20 cellular contexts compared by ENCODE assay signal in the genomic region with DNA sequence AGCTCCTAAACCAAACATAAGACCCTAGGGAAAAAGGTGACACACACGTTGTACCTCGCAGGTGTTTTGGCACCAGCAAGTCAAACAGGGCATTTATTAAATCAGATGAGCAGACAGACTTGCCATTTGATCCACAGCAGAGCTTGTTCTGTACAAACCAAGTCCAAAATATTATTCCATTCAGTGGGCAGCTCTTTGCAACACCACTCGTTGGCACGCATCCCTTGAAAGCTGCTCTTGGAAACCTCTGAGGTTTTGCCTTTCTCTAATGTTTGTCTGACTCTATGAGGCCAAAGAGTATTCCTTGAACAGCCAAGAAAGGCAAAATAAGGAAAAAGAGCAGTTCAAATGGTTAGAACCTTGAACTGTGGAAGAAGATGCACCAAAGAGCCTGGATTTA. TPM values are rescaled to one million over a fixed set of nuclear protein-coding genes. Genes with fewer than 3 reads are reported as not detected.
"Had no signal": no experiment of that assay in that cellular context is flagged by ENCODE, and none has a peak within 500 bp of the region (broad histone marks: within the 10 kb centered on the region; RNA-seq: fewer than 3 reads in every experiment).

No MANE protein-coding gene starts in this region.

- ATAC-seq: activated CD4-positive, CD25-positive, alpha-beta regulatory T cell treated with anti-CD3 and anti-CD28 coated beads, Interleukin-2, amount 50 U/mL, for 24 hours; activated CD8-positive, alpha-beta T cell treated with anti-CD3 and anti-CD28 coated beads for 36 hours; activated naive CD8-positive, alpha-beta T cell treated with anti-CD3 and anti-CD28 coated beads, Interleukin-2, amount 50 U/mL, for 24 hours; natural killer cell treated with Interleukin-12 subunit alpha and Interleukin-12 subunit beta and Interleukin-15 and Interleukin-18, amount 100 ng/mL, for 72 hours; right lobe of liver; SK-N-SH treated with all-trans-retinoic acid at 6 μM for 48 hours had no signal

- DNase-seq: activated CD4-positive, alpha-beta T cell treated with anti-CD3 and anti-CD28 coated beads, Interleukin-2, amount 10 ng/mL, durations not matched to agents 24 days and 14 days; activated CD8-positive, alpha-beta T cell treated with anti-CD3 and anti-CD28 coated beads for 36 hours; activated gamma-delta T cell; activated naive CD4-positive, alpha-beta T cell treated with anti-CD3 and anti-CD28 coated beads, Interleukin-2, amount 50 U/mL, for 16 hours; activated naive CD8-positive, alpha-beta T cell treated with anti-CD3 and anti-CD28 coated beads, Interleukin-2, amount 50 U/mL, for 24 hours; effector memory CD4-positive, alpha-beta T cell; head of caudate nucleus; left cardiac atrium; right lobe of liver; spleen had no signal

- H3K4me3 Mint-ChIP-seq: activated CD4-positive, alpha-beta T cell treated with anti-CD3 and anti-CD28 coated beads, Interleukin-2, amount 10 ng/mL, durations not matched to agents 24 days and 14 days; activated CD8-positive, alpha-beta T cell treated with anti-CD3 and anti-CD28 coated beads for 36 hours; activated naive CD8-positive, alpha-beta T cell treated with anti-CD3 and anti-CD28 coated beads, Interleukin-2, amount 50 U/mL, for 24 hours; activated T-helper 1 cell treated with anti-CD3 and anti-CD28 coated beads, Interleukin-12 subunit alpha, Interleukin-12 subunit beta, Interleukin-2, Interleukin-4 antibody, amounts not matched to agents 30 ng/mL and 10 ng/mL and 1 ng/mL, durations not matched to agents 14 hours and 24 hours and 36 hours; brain; natural killer cell treated with Interleukin-12 subunit alpha and Interleukin-12 subunit beta and Interleukin-15 and Interleukin-18, amount 100 ng/mL, for 72 hours; stimulated activated naive CD8-positive, alpha-beta T cell treated with anti-CD3 and anti-CD28 coated beads, Interleukin-15, Interleukin-2, amounts not matched to agents 100 ng/mL and 50 ng/mL, for 24 hours; type B pancreatic cell had no signal

- H3K36me3 Mint-ChIP-seq: brain; natural killer cell treated with Interleukin-12 subunit alpha and Interleukin-12 subunit beta and Interleukin-15 and Interleukin-18, amount 100 ng/mL, for 72 hours; type B pancreatic cell had no signal

- H3K27me3 Mint-ChIP-seq: type B pancreatic cell had no signal

- H3K4me1 Mint-ChIP-seq: activated CD4-positive, alpha-beta T cell treated with anti-CD3 and anti-CD28 coated beads, Interleukin-2, amount 10 ng/mL, durations not matched to agents 24 days and 14 days; activated naive CD8-positive, alpha-beta T cell treated with anti-CD3 and anti-CD28 coated beads, Interleukin-2, amount 50 U/mL, for 24 hours had no signal

- H3K9me3 ChIP-seq: gastroesophageal sphincter, right lobe of liver, spleen had no signal

- H3K36me3 ChIP-seq: gastroesophageal sphincter, right lobe of liver, spleen had no signal

- H3K27ac ChIP-seq: gastroesophageal sphincter, right lobe of liver had no signal

- H3K9me3 Mint-ChIP-seq: activated CD4-positive, alpha-beta T cell treated with anti-CD3 and anti-CD28 coated beads, Interleukin-2, amount 10 ng/mL, durations not matched to agents 24 days and 14 days; activated CD8-positive, alpha-beta T cell treated with anti-CD3 and anti-CD28 coated beads for 36 hours; activated naive CD8-positive, alpha-beta T cell treated with anti-CD3 and anti-CD28 coated beads, Interleukin-2, amount 50 U/mL, for 24 hours; activated T-helper 1 cell treated with anti-CD3 and anti-CD28 coated beads, Interleukin-12 subunit alpha, Interleukin-12 subunit beta, Interleukin-2, Interleukin-4 antibody, amounts not matched to agents 30 ng/mL and 10 ng/mL and 1 ng/mL, durations not matched to agents 14 hours and 24 hours and 36 hours; natural killer cell treated with Interleukin-12 subunit alpha and Interleukin-12 subunit beta and Interleukin-15 and Interleukin-18, amount 100 ng/mL, for 72 hours; stimulated activated naive CD8-positive, alpha-beta T cell treated with anti-CD3 and anti-CD28 coated beads, Interleukin-15, Interleukin-2, amounts not matched to agents 100 ng/mL and 50 ng/mL, for 24 hours; type B pancreatic cell had no signal

- H3K4me3 ChIP-seq: gastroesophageal sphincter, right lobe of liver, spleen had no signal

- H3K27me3 ChIP-seq: gastroesophageal sphincter, right lobe of liver, spleen had no signal

- H3K27ac Mint-ChIP-seq: activated CD4-positive, alpha-beta T cell treated with anti-CD3 and anti-CD28 coated beads, Interleukin-2, amount 10 ng/mL, durations not matched to agents 24 days and 14 days; activated CD8-positive, alpha-beta T cell treated with anti-CD3 and anti-CD28 coated beads for 36 hours; activated naive CD8-positive, alpha-beta T cell treated with anti-CD3 and anti-CD28 coated beads, Interleukin-2, amount 50 U/mL, for 24 hours; activated T-helper 1 cell treated with anti-CD3 and anti-CD28 coated beads, Interleukin-12 subunit alpha, Interleukin-12 subunit beta, Interleukin-2, Interleukin-4 antibody, amounts not matched to agents 30 ng/mL and 10 ng/mL and 1 ng/mL, durations not matched to agents 14 hours and 24 hours and 36 hours; natural killer cell treated with Interleukin-12 subunit alpha and Interleukin-12 subunit beta and Interleukin-15 and Interleukin-18, amount 100 ng/mL, for 72 hours; stimulated activated naive CD8-positive, alpha-beta T cell treated with anti-CD3 and anti-CD28 coated beads, Interleukin-15, Interleukin-2, amounts not matched to agents 100 ng/mL and 50 ng/mL, for 24 hours; type B pancreatic cell had no signal

RNA-seq across cellular contexts. Expression of gene TMEM100, which starts 12.7 kb away (rescaled TPM):
- total RNA-seq: activated CD4-positive, alpha-beta T cell treated with anti-CD3 and anti-CD28 coated beads, Interleukin-2, amount 10 ng/mL, durations not matched to agents 24 days and 14 days; activated CD8-positive, alpha-beta T cell treated with anti-CD3 and anti-CD28 coated beads for 36 hours; activated T-helper 1 cell treated with anti-CD3 and anti-CD28 coated beads, Interleukin-12 subunit alpha, Interleukin-12 subunit beta, Interleukin-2, Interleukin-4 antibody, amounts not matched to agents 30 ng/mL and 10 ng/mL and 1 ng/mL, durations not matched to agents 14 hours and 24 hours and 36 hours; endothelial cell of umbilical vein; natural killer cell treated with Interleukin-12 subunit alpha and Interleukin-12 subunit beta and Interleukin-15 and Interleukin-18, amount 100 ng/mL, for 72 hours; T-helper 2 cell treated with Interferon-gamma antibody and Interleukin-4, amounts not matched to agents 100 ng/mL and 5 ng/mL, for 36 hours had no signal
